ENCODE assay signal across 8 cellular contexts in genomic region chr16:30953511-30954124, GRCh38. TPM values are rescaled to one million over a fixed set of nuclear protein-coding genes. Genes with fewer than 3 reads are reported as not detected.
DNase-seq lines count a peak whose midpoint lies in the region; ATAC-seq and TF ChIP-seq lines count a peak whose summit lies in the region.

No MANE protein-coding gene starts in this region.

- H3K4me3 Mint-ChIP-seq in memory B cell, result no peak overlapping the region

- no peak overlapping the region for H3K4me3 ChIP-seq in AG09309 (ENCODE audit: control insufficient read depth, low read depth, low read length)
- no peak overlapping the region for H3K4me3 ChIP-seq in colonic mucosa

- ATAC-seq in GM19468 (IDR thresholded peaks at IDR 0.05; ENCODE audit: extremely low read depth, unreplicated experiment), result peak; percentile 19
- ATAC-seq in memory B cell (ENCODE audit: low read depth), result peak; percentile 23
- ATAC-seq in sciatic nerve, result no peak

- H3K4me1 ChIP-seq in colonic mucosa, result peaks cover 14% of the 10 kb centered on the region

- H3K27ac Mint-ChIP-seq in memory B cell, result no peak overlapping the region

- DNase-seq in AG09309 (ENCODE audit: low read depth) (no peak), NCI-H446 treated with DMSO at 0.1 percent for 48 hours (lab: John Stamatoyannopoulos, UW) (peak; percentile 43), colonic mucosa (peak; percentile 70), memory B cell (ENCODE audit: low spot score in 2 of 2) (peak; percentile 63 to 66), sciatic nerve (ENCODE audit: low spot score) (no peak)
- peak; percentile 49 for DNase-seq in activated CD4-positive, CD25-positive, alpha-beta regulatory T cell treated with anti-CD3 and anti-CD28 coated beads, Interleukin-2, amount 50 U/mL, for 72 hours
- peak; percentile 19 to 42 for DNase-seq in stimulated activated CD8-positive, alpha-beta memory T cell treated with anti-CD3 and anti-CD28 coated beads, Interleukin-7, amount 100 ng/mL, for 4 hours (ENCODE audit: low read depth in 2 of 2)

- H3K4me1 Mint-ChIP-seq in memory B cell, result peaks cover 16% of the 10 kb centered on the region

- no peaks in the 10 kb centered on the region for H3K36me3 ChIP-seq in colonic mucosa

- H3K36me3 Mint-ChIP-seq in memory B cell, result no peaks in the 10 kb centered on the region

- H3K9me3 Mint-ChIP-seq in memory B cell, result no peaks in the 10 kb centered on the region

- TF ChIP-seq CTCF in AG09309 (IDR thresholded peaks at IDR 0.05; ENCODE audit: control insufficient read depth, insufficient read depth, low read depth, low read length, missing control alignments), result peak; percentile 81
- peak; percentile 61 for TF ChIP-seq CTCF in colonic mucosa (IDR thresholded peaks at IDR 0.05)

- no peaks in the 10 kb centered on the region for H3K9me3 ChIP-seq in colonic mucosa

- H3K27me3 ChIP-seq in colonic mucosa, result no peaks in the 10 kb centered on the region

- no peaks in the 10 kb centered on the region for H3K27me3 Mint-ChIP-seq in memory B cell

- intact Hi-C loops in colonic mucosa (cut with DNase I) (no loop called here), sciatic nerve (cut with DNase I) (no loop called here)

- H3K9ac ChIP-seq in colonic mucosa (ENCODE audit: low read depth in 2 of 2, low read length in 2 of 2), result no peak overlapping the region

- no peak overlapping the region for H3K27ac ChIP-seq in colonic mucosa

RNA-seq across cellular contexts. Expression of gene SETD1A, which starts 3.9 kb away (rescaled TPM):
- 10 to 100 TPM; 11.6 to 15.9 TPM for total RNA-seq in colonic mucosa
- 17.8 TPM for total RNA-seq in sciatic nerve

RNA-seq across cellular contexts. Expression of gene ORAI3, which starts 4.8 kb away (rescaled TPM):
- total RNA-seq in colonic mucosa, result 10 to 100 TPM; 14.3 to 22.1 TPM
- total RNA-seq in sciatic nerve, result 21.8 TPM

RNA-seq across cellular contexts. Expression of gene FBXL19, which starts 30.2 kb away (rescaled TPM):
- 10 to 100 TPM; 21.9 to 44.8 TPM for total RNA-seq in colonic mucosa
- 13.1 TPM for total RNA-seq in sciatic nerve

RNA-seq across cellular contexts. Expression of gene HSD3B7, which starts 31.4 kb away (rescaled TPM):
- total RNA-seq in colonic mucosa, result 10 to 100 TPM; 19.0 to 20.9 TPM
- total RNA-seq in sciatic nerve, result 16.3 TPM

RNA-seq across cellular contexts. Expression of gene STX1B, which starts 56.8 kb away (rescaled TPM):
- total RNA-seq in colonic mucosa (under 1 TPM; 0.35 to 0.52 TPM), sciatic nerve (2.1 TPM)

Comparison
In these comparisons a context has a peak if more than half of its experiments do, and no peak if none do; other contexts are left out.
1. DNase-seq: peak in NCI-H446 treated with DMSO at 0.1 percent for 48 hours (single experiment), activated CD4-positive, CD25-positive, alpha-beta regulatory T cell treated with anti-CD3 and anti-CD28 coated beads, Interleukin-2, amount 50 U/mL, for 72 hours (single experiment), colonic mucosa (single experiment), memory B cell (2 of 2) and stimulated activated CD8-positive, alpha-beta memory T cell treated with anti-CD3 and anti-CD28 coated beads, Interleukin-7, amount 100 ng/mL, for 4 hours (2 of 2); none in AG09309 (single experiment) and sciatic nerve (single experiment).